Comparison of ENCODE assay signal across 16 cellular contexts in the genomic region with DNA sequence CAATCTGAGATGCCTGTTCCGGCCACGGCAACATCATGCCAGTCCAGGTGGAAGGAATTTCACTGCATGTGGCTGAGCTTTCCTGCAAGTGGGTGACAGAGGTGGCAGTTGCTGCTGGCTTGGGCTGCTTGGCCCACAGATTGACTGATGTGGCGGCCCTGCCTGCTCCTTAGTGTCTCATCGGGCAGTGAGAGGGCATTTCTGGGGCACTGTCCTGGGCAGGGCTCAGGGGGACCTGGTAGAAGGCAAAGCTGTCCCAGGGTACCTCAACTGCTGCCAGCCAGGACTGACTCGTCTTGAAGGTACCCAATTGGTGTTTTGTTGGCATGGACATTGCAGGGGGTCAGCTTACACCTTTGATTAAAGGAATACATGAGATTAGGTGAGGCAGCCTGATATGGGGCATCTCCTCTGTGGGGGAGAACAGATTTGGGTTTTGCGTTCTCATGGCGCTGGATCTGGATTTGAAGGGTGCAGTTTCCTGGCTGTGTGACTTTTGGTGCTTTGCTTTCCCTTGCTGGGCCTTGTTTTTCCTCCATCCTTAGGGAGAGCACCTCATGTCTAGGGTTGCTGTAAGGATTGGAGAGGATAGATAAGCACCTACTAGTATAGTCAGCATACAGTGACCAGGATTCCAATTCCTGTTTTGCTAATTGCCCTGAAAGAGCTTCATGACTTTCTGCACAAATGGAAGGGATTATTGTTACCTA. TPM values are rescaled to one million over a fixed set of nuclear protein-coding genes. Genes with fewer than 3 reads are reported as not detected.
A peak's percentile ranks its signal among the peaks of the same experiment; 100 is the strongest.
DNase-seq lines count a peak whose midpoint lies in the region; TF ChIP-seq lines count a peak whose summit lies in the region.
"Had no signal": no experiment of that assay in that cellular context is flagged by ENCODE, and none has a peak within 500 bp of the region (broad histone marks: within the 10 kb centered on the region; RNA-seq: fewer than 3 reads in every experiment).

No MANE protein-coding gene starts in this region.

- peaks cover 81 to 91% (median 88%) of the 10 kb centered on the region in 3 donors for H3K4me1 Mint-ChIP-seq in CD8-positive, alpha-beta memory T cell
- peaks cover 87% of the 10 kb centered on the region for H3K4me1 Mint-ChIP-seq in brain

- H3K18ac ChIP-seq in neuronal stem cell (ENCODE audit: low read length) = peak overlapping the region; percentile 81

- H3K27me3 ChIP-seq in CD8-positive, alpha-beta memory T cell (ENCODE audit: insufficient read depth, low read length, poor library complexity, severe bottlenecking) = no peaks in the 10 kb centered on the region
- no peaks in the 10 kb centered on the region for H3K27me3 ChIP-seq in NT2/D1 (ENCODE audit: insufficient read depth, insufficient read length)
- no peaks in the 10 kb centered on the region for H3K27me3 ChIP-seq in neuronal stem cell (ENCODE audit: control insufficient read depth in 3 of 3, insufficient read depth in 3 of 3, low read depth in 1 of 3, low read length in 3 of 3)
- H3K27me3 ChIP-seq: BLaER1, left lung, MG63 had no signal

- H3K9ac ChIP-seq in NT2/D1 (ENCODE audit: insufficient read length, low read depth) = peak overlapping the region; percentile 14
- H3K9ac ChIP-seq in neuronal stem cell (ENCODE audit: low read depth, low read length, poor library complexity) = peak overlapping the region; percentile 9
- H3K9ac ChIP-seq: BLaER1 had no signal

- H2AK5ac ChIP-seq in neuronal stem cell (ENCODE audit: low read depth, low read length) = no peak overlapping the region

- no peak for DNase-seq in CD8-positive, alpha-beta memory T cell
- DNase-seq in NT2/D1 (ENCODE audit: low read depth, low spot score) (no peak), neuronal stem cell (ENCODE audit: low spot score) (no peak), NCI-H146 treated with DMSO at 0.1 percent for 48 hours (lab: John Stamatoyannopoulos, UW; ENCODE audit: unreplicated experiment) (no peak), SIG-M5 treated with dmso at 0.1 percent for 504 hours (lab: John Stamatoyannopoulos, UW; ENCODE audit: unreplicated experiment) (no peak), DMS153 (lab: John Stamatoyannopoulos, UW) (no peak)
- DNase-seq: activated naive CD4-positive, alpha-beta T cell; effector CD4-positive, alpha-beta T cell; left lung; MG63; NCI-H2029; NCI-H526 treated with DMSO at 0.1 percent for 48 hours; WERI-Rb-1 had no signal

- H2BK12ac ChIP-seq in neuronal stem cell (ENCODE audit: low read length) = no peak overlapping the region

- H3K23ac ChIP-seq in neuronal stem cell (ENCODE audit: low read depth, low read length, poor library complexity) = peak overlapping the region; percentile 61

- H4K8ac ChIP-seq in neuronal stem cell (ENCODE audit: low read depth, low read length) = no peak overlapping the region

- CTCF ChIA-PET in CD8-positive, alpha-beta memory T cell (lab: Charles Lee) = interaction anchor here (1.0 to 1.3 kb wide), 2 partner anchors 34 to 44 kb away, joined by 3 read pairs; no protein-coding TSS in a partner anchor

- WGBS in neuronal stem cell (ENCODE audit: extremely low coverage in 2 of 2, insufficient read length in 2 of 2, insufficient replicate concordance in 1 of 2), 2 donors = no CpG with 5 or more reads among the region's 7 CpGs

- no peak for TF ChIP-seq CTCF in brain (conservative IDR thresholded peaks at IDR 0.05)

- peaks cover 21% of the 10 kb centered on the region for H3K79me1 ChIP-seq in neuronal stem cell (ENCODE audit: low read depth, low read length)

- H2BK120ac ChIP-seq in neuronal stem cell (ENCODE audit: low read depth, low read length) = no peak overlapping the region

- no peak overlapping the region for H3K4me3 ChIP-seq in CD8-positive, alpha-beta memory T cell (ENCODE audit: low read length)
- H3K4me3 ChIP-seq in NT2/D1 (ENCODE audit: insufficient read length, low read depth) = no peak overlapping the region
- no peak overlapping the region for H3K4me3 ChIP-seq in neuronal stem cell (ENCODE audit: low read length in 2 of 2)
- H3K4me3 ChIP-seq: BLaER1, GM23338, left lung, MG63 had no signal

- peak overlapping the region in 5 of 7 donors; percentile 8 to 67 (median 10) for H3K4me3 Mint-ChIP-seq in CD8-positive, alpha-beta memory T cell
- peak overlapping the region in 4 of 5 experiments; percentile 85 to 97 (median 96) for H3K4me3 Mint-ChIP-seq in brain
- H3K4me3 Mint-ChIP-seq: GM23338 had no signal

- no peak overlapping the region for H3K27ac ChIP-seq in CD8-positive, alpha-beta memory T cell (ENCODE audit: low read depth, low read length)
- H3K27ac ChIP-seq in neuronal stem cell (replicated peaks; ENCODE audit: low read length) = no peak overlapping the region
- H3K27ac ChIP-seq: BLaER1, left lung, WERI-Rb-1 had no signal

- no peak overlapping the region for H2AFZ ChIP-seq in neuronal stem cell (ENCODE audit: low read length)
- H2AFZ ChIP-seq: GM23338 had no signal

- no peak overlapping the region for H2BK5ac ChIP-seq in neuronal stem cell (ENCODE audit: low read length)

- no peak overlapping the region for H3K4me2 ChIP-seq in neuronal stem cell (ENCODE audit: insufficient read depth, low read length, poor library complexity, severe bottlenecking)

- peaks cover 0 to 28% (median 7%) of the 10 kb centered on the region in 3 donors for H3K36me3 Mint-ChIP-seq in CD8-positive, alpha-beta memory T cell
- H3K36me3 Mint-ChIP-seq in brain = peaks cover 37% of the 10 kb centered on the region

- H3K4me1 ChIP-seq in CD8-positive, alpha-beta memory T cell (ENCODE audit: insufficient read depth, low read length) = peaks cover 57% of the 10 kb centered on the region
- H3K4me1 ChIP-seq in NT2/D1 (ENCODE audit: insufficient read depth, insufficient read length) = peaks cover 48% of the 10 kb centered on the region
- peaks cover 16 to 35% of the 10 kb centered on the region in 2 donors for H3K4me1 ChIP-seq in neuronal stem cell (ENCODE audit: control insufficient read depth in 2 of 2, insufficient read depth in 1 of 2, low read depth in 1 of 2, low read length in 2 of 2)

- H3K27me3 Mint-ChIP-seq in CD8-positive, alpha-beta memory T cell = peaks cover 0 to 3% of the 10 kb centered on the region in 2 donors
- peaks cover 11% of the 10 kb centered on the region for H3K27me3 Mint-ChIP-seq in brain

- H3K36me3 ChIP-seq in CD8-positive, alpha-beta memory T cell (ENCODE audit: insufficient read depth, low read length) = no peaks in the 10 kb centered on the region
- H3K36me3 ChIP-seq in NT2/D1 (ENCODE audit: insufficient read depth, insufficient read length, low read length) (peaks cover 40% of the 10 kb centered on the region), neuronal stem cell (replicated peaks in 1 of 2; ENCODE audit: control insufficient read depth in 2 of 2, insufficient read depth in 2 of 2, low read length in 2 of 2) (no peaks in the 10 kb centered on the region)
- H3K36me3 ChIP-seq: left lung, MG63, WERI-Rb-1 had no signal

- H3K9me3 ChIP-seq in CD8-positive, alpha-beta memory T cell (ENCODE audit: low read length) = no peaks in the 10 kb centered on the region
- no peaks in the 10 kb centered on the region for H3K9me3 ChIP-seq in NT2/D1 (ENCODE audit: insufficient read depth, low read length)
- H3K9me3 ChIP-seq in neuronal stem cell (replicated peaks in 1 of 2; ENCODE audit: control insufficient read depth in 2 of 2, insufficient read depth in 1 of 2, low read depth in 1 of 2, low read length in 2 of 2) = peaks cover 0 to 4% of the 10 kb centered on the region in 2 donors
- H3K9me3 ChIP-seq: left lung, MG63 had no signal

- H2BK15ac ChIP-seq in neuronal stem cell (ENCODE audit: low read length) = no peak overlapping the region

- peak overlapping the region; percentile 14 for H3K14ac ChIP-seq in neuronal stem cell (ENCODE audit: low read length)

- H3K27ac Mint-ChIP-seq in CD8-positive, alpha-beta memory T cell = peak overlapping the region; percentile 25 to 71 (median 55)
- peak overlapping the region in 4 of 5 experiments; percentile 26 to 99 (median 94) for H3K27ac Mint-ChIP-seq in brain

- POLR2A ChIA-PET in CD8-positive, alpha-beta memory T cell (lab: Charles Lee) = no interaction called here

- H3K9me3 Mint-ChIP-seq in CD8-positive, alpha-beta memory T cell = no peaks in the 10 kb centered on the region
- no peaks in the 10 kb centered on the region for H3K9me3 Mint-ChIP-seq in brain
- H3K9me3 Mint-ChIP-seq: GM23338 had no signal

- no peak overlapping the region for H3K4ac ChIP-seq in neuronal stem cell (ENCODE audit: low read length)

- no peak overlapping the region for H4K91ac ChIP-seq in neuronal stem cell (ENCODE audit: low read depth, low read length, poor library complexity)

RNA-seq across cellular contexts. Expression of a gene that starts 5.4 kb away (rescaled TPM):
- 10 to 100 TPM; 23.6 to 24.4 TPM for total RNA-seq in CD8-positive, alpha-beta memory T cell
- 1.0 TPM for polyA plus RNA-seq in CD8-positive, alpha-beta memory T cell
- 409 TPM for polyA plus RNA-seq in brain (ENCODE audit: insufficient read depth, low read depth, low replicate concordance)
- polyA plus RNA-seq in neuronal stem cell (2013, experiment 1 of 2) = 29.4 TPM
- polyA plus RNA-seq in neuronal stem cell (2013, experiment 2 of 2) = 31.2 TPM

Comparison
In these comparisons a context has a peak if more than half of its experiments do, and no peak if none do; other contexts are left out.
1. RNA of a gene that starts 5.4 kb away (polyA plus RNA-seq): 409 TPM in brain (single experiment); 1.0 TPM in CD8-positive, alpha-beta memory T cell (single experiment); every median in the first group is over 100 times any median in the second.